8 cellular contexts compared by ENCODE assay signal in genomic region chr7:104207348-104207730, GRCh38. TPM values are rescaled to one million over a fixed set of nuclear protein-coding genes. Genes with fewer than 3 reads are reported as not detected.
DNase-seq lines count a peak whose midpoint lies in the region; TF ChIP-seq lines count a peak whose summit lies in the region.

No MANE protein-coding gene starts in this region.

- 0 to 1% methylated on average over 10 of the region's 10 CpGs for WGBS in lower leg skin, 2 donors
- WGBS in thyroid gland, 2 donors = 0 to 1% methylated on average over 10 of the region's 10 CpGs

- H3K4me1 ChIP-seq in thyroid gland = peaks cover 10% of the 10 kb centered on the region in 2 donors

- H3K36me3 ChIP-seq in H7 (replicated peaks; ENCODE audit: control insufficient read depth, insufficient read depth, low read length) = peaks cover 5% of the 10 kb centered on the region
- H3K36me3 ChIP-seq in thyroid gland = peaks cover 0 to 7% of the 10 kb centered on the region in 2 donors

- H3K27ac ChIP-seq in thyroid gland = peak overlapping the region in 2 of 3 donors; percentile 73 to 76

- peak; percentile 41 for DNase-seq in NCI-H82 (lab: John Stamatoyannopoulos, UW)
- DNase-seq in NCI-H82 treated with DMSO at 0.1 percent for 48 hours (lab: John Stamatoyannopoulos, UW; ENCODE audit: unreplicated experiment) = no peak
- DNase-seq in H7 = no peak
- DNase-seq in M059J (ENCODE audit: low read depth) = peak; percentile 28
- DNase-seq in central memory CD4-positive, alpha-beta T cell = peak; percentile 20
- DNase-seq in lower leg skin (ENCODE audit: low spot score in 2 of 2) = no peak
- peak in 1 of 2 donors; percentile 8 for DNase-seq in thyroid gland
- no peak for DNase-seq in HPDE6-E6E7 (ENCODE audit: extremely low spot score)

- TF ChIP-seq CTCF in lower leg skin (IDR thresholded peaks at IDR 0.05) (no peak), thyroid gland (IDR thresholded peaks at IDR 0.05) (no peak)

- no peaks in the 10 kb centered on the region for H3K27me3 ChIP-seq in H7 (ENCODE audit: control insufficient read depth, insufficient read depth, low read length)
- H3K27me3 ChIP-seq in thyroid gland = no peaks in the 10 kb centered on the region

- H3K4me3 ChIP-seq in H7 (ENCODE audit: insufficient read depth, low read depth, low read length) = peak overlapping the region; percentile 58
- H3K4me3 ChIP-seq in lower leg skin (ENCODE audit: low read depth, poor library complexity, severe bottlenecking) = peak overlapping the region; percentile 67
- peak overlapping the region; percentile 38 to 64 (median 44) for H3K4me3 ChIP-seq in thyroid gland (replicated peaks in 1 of 3)

- intact Hi-C loops in lower leg skin (cut with DNase I; ENCODE audit: low total_unique reads) (no loop called here), thyroid gland (cut with DNase I) (no loop called here)

- TF ChIP-seq POLR2A in lower leg skin (IDR thresholded peaks at IDR 0.05) = no peak
- TF ChIP-seq POLR2A in thyroid gland (IDR thresholded peaks at IDR 0.05) = no peak

- no peaks in the 10 kb centered on the region for H3K9me3 ChIP-seq in thyroid gland

RNA-seq across cellular contexts. Expression of gene ORC5, which starts 0.5 kb away (rescaled TPM):
- 20.5 and 21.1 TPM in 2 replicates for total RNA-seq in H7 (2014; rRNA removed; shearing (Covaris generic))
- 55.6 and 118 TPM in 2 replicates for total RNA-seq in M059J (2014; rRNA removed; shearing (Covaris generic))
- 10 to 100 TPM; 13.8 to 41.2 (median 16.3) TPM for total RNA-seq in lower leg skin
- total RNA-seq in thyroid gland = 10 to 100 TPM; 21.8 to 43.8 (median 25.7) TPM

Comparison
In these comparisons a context has a peak if more than half of its experiments do, and no peak if none do; other contexts are left out.
1. DNase-seq: peak in NCI-H82 (single experiment), M059J (single experiment) and central memory CD4-positive, alpha-beta T cell (single experiment); none in NCI-H82 treated with DMSO at 0.1 percent for 48 hours (single experiment), H7 (single experiment), lower leg skin (0 of 2) and HPDE6-E6E7 (single experiment).
2. Peak in every context shown above with its lines, with median percentiles within 50 percentile points of each other: H3K4me3 ChIP-seq.